ENCODE assay signal across 8 cellular contexts in the genomic region with DNA sequence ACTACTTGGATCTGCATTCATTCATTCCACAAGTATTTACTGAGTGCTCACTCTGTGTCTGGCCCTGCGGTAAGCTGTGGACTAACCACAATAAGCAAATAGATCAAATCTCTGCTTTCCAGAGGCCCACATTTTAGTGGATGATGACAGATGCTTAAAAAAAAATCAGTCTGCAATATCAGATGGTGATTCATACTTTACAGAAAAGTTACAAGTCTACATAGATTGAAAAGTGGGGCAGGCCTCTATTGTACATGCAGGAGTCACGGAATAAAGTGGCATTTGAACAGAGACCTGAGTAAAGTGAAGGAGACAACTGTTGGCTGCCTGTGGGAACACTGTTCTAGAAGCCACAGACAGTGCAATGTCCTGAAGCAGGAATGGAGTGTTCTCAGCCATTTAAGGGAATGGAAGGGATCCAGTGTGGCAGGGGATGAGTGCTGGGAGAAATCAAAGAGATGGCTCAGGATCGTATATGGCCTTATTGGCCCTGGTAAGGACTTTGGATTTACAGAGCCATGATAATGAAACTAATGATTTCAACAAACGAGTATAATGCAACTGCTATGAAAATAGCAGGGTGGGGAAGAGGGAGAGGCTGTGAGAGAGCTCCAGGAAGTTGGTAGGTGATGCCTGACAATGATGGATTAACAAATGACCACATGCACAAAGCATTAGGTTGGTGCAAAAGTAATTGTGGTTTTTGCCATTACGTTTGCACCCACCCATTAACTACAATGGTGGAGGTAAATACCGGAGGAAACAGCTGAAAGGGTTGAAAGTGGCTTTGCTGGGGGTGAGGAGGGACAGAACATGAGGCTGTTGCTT. TPM values are rescaled to one million over a fixed set of nuclear protein-coding genes. Genes with fewer than 3 reads are reported as not detected.
DNase-seq lines count a peak whose midpoint lies in the region; ATAC-seq, FAIRE-seq and TF ChIP-seq lines count a peak whose summit lies in the region.

No MANE protein-coding gene starts in this region.

- CTCF ChIA-PET in A549 (lab: Yijun Ruan, JAX): interaction anchor here (1.4 kb wide), 1 partner anchor 12 kb away, joined by 5 read pairs; no protein-coding TSS in a partner anchor

- no peak overlapping the region for H3K9ac ChIP-seq in GM23248

- H3K27ac ChIP-seq in A549 (peak overlapping the region; percentile 8 to 60; a peak in 3 of 6 replicates), GM23248 (no peak overlapping the region), SJCRH30 (peak overlapping the region; percentile 31)

- no peaks in the 10 kb centered on the region for H3K36me3 ChIP-seq in GM23248 (ENCODE audit: low read depth)
- no peaks in the 10 kb centered on the region for H3K36me3 ChIP-seq in SJCRH30

- H3K4me2 ChIP-seq in A549: peak overlapping the region; percentile 35
- peak overlapping the region; percentile 40 for H3K4me2 ChIP-seq in GM23248 (ENCODE audit: unreplicated experiment)

- H3K4me1 ChIP-seq in A549 (peaks cover 14% of the 10 kb centered on the region), GM23248 (ENCODE audit: insufficient read depth) (peaks cover 14% of the 10 kb centered on the region), SJCRH30 (peaks cover 14% of the 10 kb centered on the region)

- H3K27me3 ChIP-seq in GM23248 (replicated peaks; ENCODE audit: insufficient read depth) (peaks cover 69% of the 10 kb centered on the region), SJCRH30 (no peaks in the 10 kb centered on the region)

- no peaks in the 10 kb centered on the region for H4K20me1 ChIP-seq in GM23248 (ENCODE audit: insufficient read depth)

- no peak overlapping the region for H3K4me3 ChIP-seq in A549
- peak overlapping the region; percentile 11; the same call in 1 of the 2 replicates for H3K4me3 ChIP-seq in GM23248
- H3K4me3 ChIP-seq in SJCRH30: no peak overlapping the region
- no peak overlapping the region for H3K4me3 ChIP-seq in fibroblast of villous mesenchyme (ENCODE audit: low read depth, low read length)

- H3K9me3 ChIP-seq in A549: no peaks in the 10 kb centered on the region
- no peaks in the 10 kb centered on the region for H3K9me3 ChIP-seq in GM23248 (ENCODE audit: low read depth)
- no peaks in the 10 kb centered on the region for H3K9me3 ChIP-seq in SJCRH30 (replicated peaks)

- in situ Hi-C loops in GM23248 (cut with MboI): no loop called here

- TF ChIP-seq POLR2A in A549 (IDR thresholded peaks at IDR 0.05; ENCODE audit: low read length): no peak

- 48% methylated on average over 6 of the region's 6 CpGs for WGBS in A549 (ENCODE audit: missing lambda C conversion rate)
- 18 to 23% methylated on average over 6 of the region's 6 CpGs for WGBS in GM23248 (ENCODE audit: low coverage in 1 of 2, low lambda C conversion rate in 2 of 2, missing lambda C conversion rate in 2 of 2), 2 experiments

- no peaks in the 10 kb centered on the region for H3K79me2 ChIP-seq in GM23248 (ENCODE audit: insufficient read depth)

- H2AFZ ChIP-seq in GM23248: no peak overlapping the region

- FAIRE-seq in A549 (lab: Jason Lieb, UNC): no peak

- no peak for TF ChIP-seq EP300 in A549 (IDR thresholded peaks at IDR 0.05)

- TF ChIP-seq CTCF in A549 (IDR thresholded peaks at IDR 0.05) (no peak), fibroblast of villous mesenchyme (IDR thresholded peaks at IDR 0.05; ENCODE audit: insufficient read depth, low read depth, low read length) (no peak)

- no peak for TF ChIP-seq RAD21 in A549 (conservative IDR thresholded peaks at IDR 0.05 in 1 of 2, IDR thresholded peaks at IDR 0.05 in 1 of 2)

- DNase-seq in A549 (ENCODE audit: low read depth in 1 of 2, low spot score in 1 of 2): peak in 1 of 2 experiments; percentile 61
- peak; percentile 95 for DNase-seq in GM23248
- peak; percentile 49 to 56 for DNase-seq in SJCRH30
- peak; percentile 97 for DNase-seq in fibroblast of villous mesenchyme (ENCODE audit: low read depth)
- no peak for DNase-seq in hippocampal formation (lab: John Stamatoyannopoulos, UW)
- no peak for DNase-seq in DMS 273 (lab: John Stamatoyannopoulos, UW; ENCODE audit: unreplicated experiment)
- no peak for DNase-seq in GM19240 (ENCODE audit: insufficient read length, low spot score)

- no peaks in the 10 kb centered on the region for H3K9me2 ChIP-seq in GM23248 (ENCODE audit: insufficient read depth)

- peaks cover 15% of the 10 kb centered on the region for H3F3A ChIP-seq in GM23248 (ENCODE audit: insufficient read depth)

- ATAC-seq in A549: peak; percentile 73 to 88; a peak in 5 of 6 replicates
- ATAC-seq in HG03108 (IDR thresholded peaks at IDR 0.05; ENCODE audit: unreplicated experiment): no peak

- POLR2A ChIA-PET in A549 (lab: Yijun Ruan, JAX): interaction anchor here (0.6 kb wide), 1 partner anchor 156 kb away, joined by 9 read pairs; a partner anchor contains a TSS

TF ChIP-seq in A549, 52 proteins besides CTCF, POLR2A, EP300 and RAD21:
- TF ChIP-seq FOSL2 (IDR thresholded peaks at IDR 0.05) (no peak), FOSL2 (CRISPR knock-in tag; IDR thresholded peaks at IDR 0.05) (0 out of 2 replicates have a peak, but pooled peaks have one; percentile 31), HOXB13 (CRISPR knock-in tag; IDR thresholded peaks at IDR 0.05; ENCODE audit: low read depth) (no peak), GATA3 (IDR thresholded peaks at IDR 0.05; ENCODE audit: borderline replicate concordance) (peak; percentile 57; the same call in 1 of the 2 replicates)

RNA-seq across cellular contexts. Expression of a gene that starts 31.1 kb away (rescaled TPM):
- polyA plus RNA-seq in A549 (2011; rRNA removed) (0.13 and 0.44 TPM in 2 replicates), A549 (2017; fragmentation: RNase III; extraction: RNeasy Plus Mini Kit Qiagen cat#74134 plus additional on column Dnase treatment) (not detected in 3 replicates), GM23248 (2016; fragmentation: Nextera tagmentation; extraction: Ambion mirVana) (not detected in 2 replicates)
- polyA plus RNA-seq in A549 (2012; cell fraction: cytosol; rRNA removed): 0.04 TPM in 2 replicates
- polyA plus RNA-seq in A549 (2012; cell fraction: nucleus; rRNA removed): 0.02 TPM in 1 of 2 replicates, not detected in the other
- not detected in 2 replicates for polyA minus RNA-seq in A549 (2011; rRNA and poly(A)+ RNA removed)
- not detected in 2 replicates for total RNA-seq in GM23248 (2014; rRNA removed; shearing (Covaris generic))
- not detected in 2 replicates for total RNA-seq in SJCRH30 (2014; rRNA removed; shearing (Covaris generic))
- not detected in 2 replicates for total RNA-seq in fibroblast of villous mesenchyme

RNA-seq across cellular contexts. Expression of a gene that starts 48.7 kb away (rescaled TPM):
- polyA plus RNA-seq in A549 (2011; rRNA removed) (10.2 and 11.8 TPM in 2 replicates), A549 (2017; fragmentation: RNase III; extraction: RNeasy Plus Mini Kit Qiagen cat#74134 plus additional on column Dnase treatment) (11.5 to 12.6 TPM (median 11.5 TPM) in 3 replicates), GM23248 (2016; fragmentation: Nextera tagmentation; extraction: Ambion mirVana) (9.1 and 10.7 TPM in 2 replicates)
- 11.4 and 14.5 TPM in 2 replicates for polyA plus RNA-seq in A549 (2012; cell fraction: cytosol; rRNA removed)
- polyA plus RNA-seq in A549 (2012; cell fraction: nucleus; rRNA removed): 28.0 and 28.3 TPM in 2 replicates
- 17.7 and 19.2 TPM in 2 replicates for polyA minus RNA-seq in A549 (2011; rRNA and poly(A)+ RNA removed)
- total RNA-seq in GM23248 (2014; rRNA removed; shearing (Covaris generic)): 17.6 and 19.9 TPM in 2 replicates
- total RNA-seq in SJCRH30 (2014; rRNA removed; shearing (Covaris generic)): 20.4 and 23.4 TPM in 2 replicates
- 17.4 and 22.5 TPM in 2 replicates for total RNA-seq in fibroblast of villous mesenchyme

Comparison
In these comparisons a context has a peak if more than half of its experiments do, and no peak if none do; other contexts are left out.
1. DNase-seq: peak in GM23248 (single experiment), SJCRH30 (2 of 2) and fibroblast of villous mesenchyme (single experiment); none in hippocampal formation (0 of 2), DMS 273 (single experiment) and GM19240 (single experiment).